In the genomic region with DNA sequence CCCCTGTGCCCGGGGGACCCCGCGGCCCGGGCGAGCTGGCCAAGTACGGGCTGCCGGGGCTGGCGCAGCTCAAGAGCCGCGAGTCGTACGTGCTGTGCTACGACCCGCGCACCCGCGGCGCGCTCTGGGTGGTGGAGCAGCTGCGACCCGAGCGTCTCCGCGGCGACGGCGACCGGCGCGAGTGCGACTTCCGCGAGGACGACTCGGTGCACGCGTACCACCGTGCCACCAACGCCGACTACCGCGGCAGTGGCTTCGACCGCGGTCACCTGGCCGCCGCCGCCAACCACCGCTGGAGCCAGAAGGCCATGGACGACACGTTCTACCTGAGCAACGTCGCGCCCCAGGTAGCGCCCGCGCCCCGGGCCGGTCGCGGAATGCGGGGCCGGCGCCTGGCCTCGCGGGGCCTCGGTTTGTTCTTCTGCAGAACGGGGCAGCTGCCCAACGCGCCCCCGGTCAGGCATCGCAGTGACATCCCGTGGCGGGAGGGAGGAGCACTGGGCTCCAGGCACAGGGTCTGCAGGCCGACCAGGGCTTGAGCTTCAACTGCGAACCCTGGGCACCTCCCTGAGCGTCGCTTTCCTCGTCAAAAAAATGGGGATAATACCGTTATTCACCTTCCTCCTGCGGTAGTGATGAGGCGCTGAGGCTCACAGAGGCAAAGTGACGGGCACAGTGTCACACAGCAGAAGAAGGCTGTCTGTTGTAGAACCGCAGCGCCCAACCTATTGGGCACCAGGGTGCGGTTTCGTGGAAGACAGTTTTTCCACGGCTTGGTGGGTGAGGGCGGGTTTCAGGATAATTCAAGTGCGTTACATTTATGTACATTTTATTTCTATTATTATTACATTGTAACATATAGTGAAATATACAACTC, we compare ENCODE assay signal across 8 cellular contexts. TPM values are rescaled to one million over a fixed set of nuclear protein-coding genes. Genes with fewer than 3 reads are reported as not detected.
DNase-seq lines count a peak whose midpoint lies in the region; ATAC-seq and TF ChIP-seq lines count a peak whose summit lies in the region.

No MANE protein-coding gene starts in this region.

- intact Hi-C loops in CD4-positive, alpha-beta memory T cell (cut with micrococcal nuclease) = loop anchor here (1.0 to 10.0 kb wide), 5 partner anchors 10 to 170 kb away; a partner anchor contains a TSS

- no peak for TF ChIP-seq CTCF in SU-DHL-6 (IDR thresholded peaks at IDR 0.05; ENCODE audit: insufficient read depth, low read length, poor library complexity, severe bottlenecking)
- no peak for TF ChIP-seq CTCF in brain (conservative IDR thresholded peaks at IDR 0.05)

- H3K27me3 Mint-ChIP-seq in CD4-positive, alpha-beta memory T cell = no peaks in the 10 kb centered on the region
- H3K27me3 Mint-ChIP-seq in brain (peaks cover 3% of the 10 kb centered on the region), immature natural killer cell (ENCODE audit: low read depth in 3 of 3) (peaks cover 2 to 9% (median 5%) of the 10 kb centered on the region in 3 donors)

- H3K4me1 ChIP-seq in CD4-positive, alpha-beta memory T cell (ENCODE audit: insufficient read depth, low read length) = peaks cover 19% of the 10 kb centered on the region

- peak overlapping the region; percentile 72 for H2AFZ ChIP-seq in SU-DHL-6 (ENCODE audit: low read depth, low read length, severe bottlenecking)

- H3K9me2 ChIP-seq in SU-DHL-6 (replicated peaks; ENCODE audit: insufficient read depth, low read length) = no peaks in the 10 kb centered on the region

- no peaks in the 10 kb centered on the region for H3F3A ChIP-seq in SU-DHL-6 (ENCODE audit: insufficient read depth)

- H3K36me3 Mint-ChIP-seq in CD4-positive, alpha-beta memory T cell = peaks cover 0 to 20% of the 10 kb centered on the region in 2 donors
- H3K36me3 Mint-ChIP-seq in brain = peaks cover 7% of the 10 kb centered on the region
- peaks cover 0 to 3% (median 2%) of the 10 kb centered on the region in 3 donors for H3K36me3 Mint-ChIP-seq in immature natural killer cell

- CTCF ChIA-PET in CD4-positive, alpha-beta memory T cell (lab: Charles Lee; ENCODE audit: partially characterized antibody) = interaction anchor here (0.5 to 2.0 kb wide), 28 partner anchors 8 to 497 kb away, joined by 3 to 33 read pairs (median 4); a partner anchor contains a TSS

- H3K9me3 ChIP-seq in CD4-positive, alpha-beta memory T cell (ENCODE audit: control insufficient read depth in 1 of 2, low read length in 2 of 2) = no peaks in the 10 kb centered on the region
- H3K9me3 ChIP-seq in SU-DHL-6 (ENCODE audit: insufficient read depth, low read length) = no peaks in the 10 kb centered on the region

- peak overlapping the region; percentile 62 to 95 (median 84) for H3K27ac Mint-ChIP-seq in CD4-positive, alpha-beta memory T cell
- H3K27ac Mint-ChIP-seq in brain (peak overlapping the region in 4 of 5 experiments; percentile 35 to 94 (median 88)), immature natural killer cell (peak overlapping the region; percentile 5 to 87 (median 64))

- no peaks in the 10 kb centered on the region for H4K20me1 ChIP-seq in SU-DHL-6 (ENCODE audit: low read depth, low read length)

- peaks cover 7 to 37% (median 10%) of the 10 kb centered on the region in 4 donors for H3K4me1 Mint-ChIP-seq in CD4-positive, alpha-beta memory T cell
- H3K4me1 Mint-ChIP-seq in brain (peaks cover 27% of the 10 kb centered on the region), immature natural killer cell (peaks cover 14 to 18% of the 10 kb centered on the region in 2 donors)

- H3K4me3 ChIP-seq in CD4-positive, alpha-beta memory T cell (ENCODE audit: low read length in 2 of 2) = peak overlapping the region; percentile 11 to 69
- H3K4me3 ChIP-seq in SU-DHL-6 (ENCODE audit: insufficient read depth, low read length, poor library complexity, severe bottlenecking) (peak overlapping the region; percentile 68), skin epidermis (peak overlapping the region; percentile 47 to 64 (median 61))

- peak in 4 of 5 donors; percentile 16 to 56 (median 48) for DNase-seq in CD4-positive, alpha-beta memory T cell
- DNase-seq in immature natural killer cell = no peak
- DNase-seq in mucosa of gallbladder (ENCODE audit: low spot score) = no peak

- H3K36me3 ChIP-seq in CD4-positive, alpha-beta memory T cell (ENCODE audit: insufficient read depth, low read length) = peaks cover 8% of the 10 kb centered on the region
- no peaks in the 10 kb centered on the region for H3K36me3 ChIP-seq in SU-DHL-6 (ENCODE audit: low read length)

- POLR2A ChIA-PET in CD4-positive, alpha-beta memory T cell (lab: Charles Lee; ENCODE audit: partially characterized antibody) = interaction anchor here (0.5 to 4.0 kb wide), 26 partner anchors 9 to 1068 kb away, joined by 3 to 77 read pairs (median 5); a partner anchor contains a TSS

- peaks cover 0 to 2% (median 0%) of the 10 kb centered on the region in 8 donors for H3K9me3 Mint-ChIP-seq in CD4-positive, alpha-beta memory T cell
- peaks cover 0 to 2% (median 0%) of the 10 kb centered on the region in 5 experiments for H3K9me3 Mint-ChIP-seq in brain
- H3K9me3 Mint-ChIP-seq in immature natural killer cell = no peaks in the 10 kb centered on the region

- peak overlapping the region; percentile 59 for H3K4me2 ChIP-seq in SU-DHL-6 (ENCODE audit: low read depth, low read length, poor library complexity, severe bottlenecking)

- no peaks in the 10 kb centered on the region for H3K79me2 ChIP-seq in SU-DHL-6 (ENCODE audit: insufficient read depth, low read length)

- H3K4me3 Mint-ChIP-seq in CD4-positive, alpha-beta memory T cell = peak overlapping the region; percentile 83 to 88 (median 86)
- H3K4me3 Mint-ChIP-seq in brain = peak overlapping the region; percentile 84 to 91 (median 90)
- peak overlapping the region; percentile 79 to 86 (median 85) for H3K4me3 Mint-ChIP-seq in immature natural killer cell

- ATAC-seq in GM19438 (IDR thresholded peaks at IDR 0.05; ENCODE audit: low read depth, unreplicated experiment) = peak; percentile 35
- ATAC-seq in HG03558 (IDR thresholded peaks at IDR 0.05; ENCODE audit: extremely low read depth, unreplicated experiment) = peak; percentile 12

- no peaks in the 10 kb centered on the region for H3K27me3 ChIP-seq in CD4-positive, alpha-beta memory T cell (ENCODE audit: insufficient read depth, low read length)
- no peaks in the 10 kb centered on the region for H3K27me3 ChIP-seq in SU-DHL-6 (ENCODE audit: low read length)

- peak overlapping the region; percentile 35 for H3K27ac ChIP-seq in CD4-positive, alpha-beta memory T cell (ENCODE audit: low read depth, low read length)
- H3K27ac ChIP-seq in SU-DHL-6 (ENCODE audit: low read depth, low read length) (peak overlapping the region; percentile 49), skin epidermis (peak overlapping the region in 17 of 21 experiments; percentile 28 to 86 (median 78))

- H3K9ac ChIP-seq in SU-DHL-6 (ENCODE audit: low read length) = peak overlapping the region; percentile 70

RNA-seq across cellular contexts. Expression of a gene that starts 0.8 kb away (rescaled TPM):
- 10 to 100 TPM; 18.5 to 19.7 TPM for total RNA-seq in CD4-positive, alpha-beta memory T cell
- polyA plus RNA-seq in CD4-positive, alpha-beta memory T cell = 10 to 100 TPM; 21.2 to 25.9 TPM
- polyA plus RNA-seq in brain (ENCODE audit: insufficient read depth, low read depth, low replicate concordance) = 53.4 TPM
- 10 to 100 TPM; 18.4 to 34.0 (median 24.7) TPM for polyA plus RNA-seq in immature natural killer cell
- total RNA-seq in mucosa of gallbladder = 29.8 TPM

RNA-seq across cellular contexts. Expression of a gene that starts 10.5 kb away (rescaled TPM):
- 10 to 100 TPM; 79.1 to 86.0 TPM for total RNA-seq in CD4-positive, alpha-beta memory T cell
- polyA plus RNA-seq in CD4-positive, alpha-beta memory T cell = 10 to 100 TPM; 74.4 to 91.1 TPM
- 47.5 TPM for polyA plus RNA-seq in brain (ENCODE audit: insufficient read depth, low read depth, low replicate concordance)
- polyA plus RNA-seq in immature natural killer cell = 10 to 100 TPM; 54.2 to 82.1 (median 64.7) TPM
- total RNA-seq in mucosa of gallbladder = 55.0 TPM

RNA-seq across cellular contexts. Expression of a gene that starts 32.0 kb away (rescaled TPM):
- total RNA-seq in CD4-positive, alpha-beta memory T cell = 10 to 100 TPM; 28.0 to 31.4 TPM
- polyA plus RNA-seq in CD4-positive, alpha-beta memory T cell = 10 to 100 TPM; 26.0 to 29.2 TPM
- 37.2 TPM for polyA plus RNA-seq in brain (ENCODE audit: insufficient read depth, low read depth, low replicate concordance)
- 10 to 100 TPM; 16.4 to 30.7 (median 19.4) TPM for polyA plus RNA-seq in immature natural killer cell
- 31.0 TPM for total RNA-seq in mucosa of gallbladder

RNA-seq across cellular contexts. Expression of a gene that starts 47.4 kb away (rescaled TPM):
- total RNA-seq in CD4-positive, alpha-beta memory T cell = 10 to 100 TPM; 37.9 to 44.2 TPM
- polyA plus RNA-seq in CD4-positive, alpha-beta memory T cell = 10 to 100 TPM; 35.6 to 41.1 TPM
- polyA plus RNA-seq in brain (ENCODE audit: insufficient read depth, low read depth, low replicate concordance) (96.5 TPM), immature natural killer cell (10 to 100 TPM; 28.5 to 51.5 (median 43.0) TPM)
- total RNA-seq in mucosa of gallbladder = 52.2 TPM

Comparison
In these comparisons a context has a peak if more than half of its experiments do, and no peak if none do; other contexts are left out.
1. DNase-seq: peak in CD4-positive, alpha-beta memory T cell (4 of 5); none in immature natural killer cell (0 of 3) and mucosa of gallbladder (single experiment).
2. Peak in every context shown above with its lines, with median percentiles within 50 percentile points of each other: H3K27ac ChIP-seq, H3K4me3 ChIP-seq, H3K27ac Mint-ChIP-seq and H3K4me3 Mint-ChIP-seq.